ENCODE assay signal across 25 cellular contexts in the genomic region with DNA sequence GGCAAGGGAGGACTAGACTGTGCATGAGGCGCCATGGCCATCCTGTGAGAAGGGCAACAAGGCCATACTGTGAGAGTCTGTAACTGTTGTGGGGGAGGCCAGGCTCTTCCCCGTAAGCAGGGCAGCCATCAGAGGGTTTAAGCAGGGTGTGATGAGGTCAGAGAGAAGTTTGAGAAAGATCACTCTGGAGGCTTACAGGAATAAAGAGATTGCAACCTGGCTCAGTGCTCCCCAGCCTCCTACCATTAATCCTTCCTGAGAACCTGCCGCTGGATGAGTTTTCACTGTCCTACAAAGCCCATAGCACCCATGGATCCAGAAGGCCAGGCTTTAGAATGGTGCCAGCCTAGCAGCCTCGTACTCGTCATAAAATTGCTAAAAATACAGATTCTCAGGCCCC.
"Had no signal": no experiment of that assay in that cellular context is flagged by ENCODE, and none has a peak within 500 bp of the region (broad histone marks: within the 10 kb centered on the region; RNA-seq: fewer than 3 reads in every experiment).

No MANE protein-coding gene starts in this region.

- H3K27ac ChIP-seq: coronary artery, dorsolateral prefrontal cortex, esophagus muscularis mucosa, foreskin keratinocyte, gastroesophageal sphincter, heart right ventricle, left lung, lower lobe of right lung had no signal

- H3K4me3 Mint-ChIP-seq: mesothelial cell of epicardium, naive B cell had no signal

- FAIRE-seq: colon, endothelial cell of umbilical vein, frontal cortex, islet of Langerhans, keratinocyte had no signal

- H3K4me1 Mint-ChIP-seq: mesothelial cell of epicardium, naive B cell had no signal

- H3K36me3 ChIP-seq: esophagus muscularis mucosa, gastroesophageal sphincter, heart right ventricle, left lung, lower lobe of right lung had no signal

- H3K9me3 Mint-ChIP-seq: mesothelial cell of epicardium, naive B cell had no signal

- DNase-seq: dermis blood vessel endothelial cell; dorsolateral prefrontal cortex; effector CD4-positive, alpha-beta T cell; effector memory CD4-positive, alpha-beta T cell; foreskin keratinocyte; glutamatergic neuron; head of caudate nucleus; heart right ventricle; hippocampal formation; left cardiac atrium; left lung; left ventricle myocardium superior; lower lobe of right lung; mesenchymal stem cell; mucosa of descending colon; naive B cell had no signal

- H3K27me3 ChIP-seq: dorsolateral prefrontal cortex, esophagus muscularis mucosa, gastroesophageal sphincter, heart right ventricle, left lung had no signal

- H3K36me3 Mint-ChIP-seq: mesothelial cell of epicardium, naive B cell had no signal

- H3K4me3 ChIP-seq: coronary artery, dorsolateral prefrontal cortex, esophagus muscularis mucosa, gastroesophageal sphincter, heart right ventricle, left lung, lower lobe of right lung, mucosa of descending colon had no signal

- H3K27ac Mint-ChIP-seq: mesothelial cell of epicardium had no signal

- H3K4me1 ChIP-seq: esophagus muscularis mucosa, foreskin keratinocyte, gastroesophageal sphincter, heart right ventricle, left lung, lower lobe of right lung had no signal

- ATAC-seq: foreskin keratinocyte, gastroesophageal sphincter, heart right ventricle, left cardiac atrium, left lung, left ventricle myocardium superior, lower lobe of right lung, mucosa of descending colon had no signal

- H3K9me3 ChIP-seq: esophagus muscularis mucosa, gastroesophageal sphincter, heart right ventricle, left lung, lower lobe of right lung, mucosa of descending colon had no signal
